5 cellular contexts compared by ENCODE assay signal in genomic region chr14:87253791-87254190, GRCh38.
DNase-seq lines count a peak whose midpoint lies in the region; ATAC-seq and TF ChIP-seq lines count a peak whose summit lies in the region.
"Not testable (repeated sequence)": the region's sequence is repeated elsewhere in the genome, so short reads cannot be mapped to it uniquely, and the experiment has no call there.

No MANE protein-coding gene starts in this region.

- H3K4ac ChIP-seq in mesendoderm (ENCODE audit: low read depth, low read length), result not testable (repeated sequence)

- ATAC-seq in GM23338, result not testable (repeated sequence)

- not testable (repeated sequence) for H4K8ac ChIP-seq in mesendoderm (ENCODE audit: low read depth, low read length)

- H3K9me3 Mint-ChIP-seq in GM23338, result peaks cover 13% of the 10 kb centered on the region
- H3K9me3 Mint-ChIP-seq in endodermal cell, result peaks cover 44% of the 10 kb centered on the region

- BruUV-seq in OCI-LY7 (replicated peaks; lab: Mats Ljungman, UMichigan), result not testable (repeated sequence)

- H3K79me2 ChIP-seq in GM23338 (replicated peaks; ENCODE audit: insufficient read depth); OCI-LY7 (ENCODE audit: insufficient read depth, low read depth, low read length); mesendoderm (ENCODE audit: control insufficient read depth, insufficient read depth, low read length): not testable (repeated sequence)

- not testable (repeated sequence) for H3K23ac ChIP-seq in mesendoderm (ENCODE audit: low read length)

- not testable (repeated sequence) for H2BK5ac ChIP-seq in mesendoderm (ENCODE audit: low read length)

- H2AK5ac ChIP-seq in mesendoderm (ENCODE audit: low read length), result not testable (repeated sequence)

- not testable (repeated sequence) for H3K27me3 ChIP-seq in GM23338 (ENCODE audit: insufficient read depth); HUES6 (ENCODE audit: control insufficient read depth, insufficient read depth, low read length); endodermal cell (ENCODE audit: control insufficient read depth, insufficient read depth, low read length, poor library complexity, severe bottlenecking); mesendoderm (ENCODE audit: insufficient read depth, low read length, poor library complexity)

- not testable (repeated sequence) for H3K56ac ChIP-seq in mesendoderm (ENCODE audit: low read length)

- POLR2A ChIA-PET in OCI-LY7 (lab: Charles Lee), result interaction anchor here (0.7 to 1.4 kb wide), 4 partner anchors 11 to 50 kb away, joined by 3 to 4 read pairs (median 3); no protein-coding TSS in a partner anchor

- H3K9ac ChIP-seq in HUES6 (ENCODE audit: low read length), result peak overlapping the region; percentile 31
- H3K9ac ChIP-seq in endodermal cell (ENCODE audit: extremely low read depth, low read length, poor library complexity, severe bottlenecking); mesendoderm (ENCODE audit: low read length): not testable (repeated sequence)

- H3K27me3 Mint-ChIP-seq in GM23338 (ENCODE audit: insufficient read depth, low read depth, poor library complexity); endodermal cell (ENCODE audit: insufficient read depth): not testable (repeated sequence)

- WGBS in endodermal cell (ENCODE audit: insufficient coverage in 1 of 2, insufficient read length in 1 of 2), 2 experiments, result 35 to 50% methylated on average over 1 to 3 of the region's 3 CpGs
- no CpG with 5 or more reads among the region's 3 CpGs for WGBS in mesendoderm (ENCODE audit: extremely low coverage, insufficient coverage, low lambda C conversion rate)

- peaks cover 15% of the 10 kb centered on the region; the same call in 2 of the 3 replicates for H3K36me3 Mint-ChIP-seq in GM23338 (ENCODE audit: low read depth)
- peaks cover 33% of the 10 kb centered on the region for H3K36me3 Mint-ChIP-seq in endodermal cell (ENCODE audit: low read depth)

- H2BK15ac ChIP-seq in mesendoderm (replicated peaks; ENCODE audit: low read depth), result not testable (repeated sequence)

- not testable (repeated sequence) for H4K5ac ChIP-seq in mesendoderm (ENCODE audit: low read length)

- not testable (repeated sequence) for H3K9me2 ChIP-seq in GM23338 (ENCODE audit: insufficient read depth); OCI-LY7 (ENCODE audit: insufficient read depth, low read length)

- H3K4me1 ChIP-seq in GM23338 (ENCODE audit: insufficient read depth); HUES6 (ENCODE audit: control insufficient read depth, insufficient read depth, low read length); OCI-LY7 (ENCODE audit: insufficient read depth, low read length, poor library complexity, severe bottlenecking); mesendoderm (ENCODE audit: control insufficient read depth, low read depth, low read length): not testable (repeated sequence)
- peaks cover 15% of the 10 kb centered on the region for H3K4me1 ChIP-seq in endodermal cell (ENCODE audit: control insufficient read depth, insufficient read depth, low read length)

- DNase-seq in GM23338 (ENCODE audit: low spot score); OCI-LY7 (ENCODE audit: low spot score): not testable (repeated sequence)
- peak; percentile 81 for DNase-seq in endodermal cell
- DNase-seq in mesendoderm, result peak; percentile 91

- peaks cover 27% of the 10 kb centered on the region for H3K9me3 ChIP-seq in HUES6 (ENCODE audit: control insufficient read depth, insufficient read depth, low read depth, low read length)
- not testable (repeated sequence) for H3K9me3 ChIP-seq in OCI-LY7 (ENCODE audit: low read length)
- peaks cover 61% of the 10 kb centered on the region for H3K9me3 ChIP-seq in endodermal cell (ENCODE audit: control insufficient read depth, low read length)

- not testable (repeated sequence) for H3K79me1 ChIP-seq in mesendoderm (ENCODE audit: low read length)

- H3K4me1 Mint-ChIP-seq in GM23338, result not testable (repeated sequence)
- peaks cover 23% of the 10 kb centered on the region for H3K4me1 Mint-ChIP-seq in endodermal cell

- not testable (repeated sequence) for H3K4me3 Mint-ChIP-seq in GM23338
- peak overlapping the region; percentile 26 for H3K4me3 Mint-ChIP-seq in endodermal cell

- not testable (repeated sequence) for H3K36me3 ChIP-seq in GM23338 (ENCODE audit: insufficient read depth); HUES6 (ENCODE audit: control insufficient read depth, insufficient read depth, low read length); OCI-LY7 (ENCODE audit: insufficient read depth, low read length); endodermal cell (ENCODE audit: control insufficient read depth, insufficient read depth, low read length); mesendoderm (ENCODE audit: control insufficient read depth, insufficient read depth, low read length)

- not testable (repeated sequence) for H3F3A ChIP-seq in GM23338 (replicated peaks; ENCODE audit: low read depth)

- peak overlapping the region; percentile 75 for H3K18ac ChIP-seq in mesendoderm (ENCODE audit: low read length)

- CTCF ChIA-PET in OCI-LY7 (lab: Charles Lee; ENCODE audit: unreplicated experiment), result not testable (repeated sequence)

- H2AFZ ChIP-seq in GM23338 (peak overlapping the region; percentile 63; the same call in 1 of the 2 replicates), OCI-LY7 (ENCODE audit: low read length) (peak overlapping the region; percentile 15; the same call in 1 of the 2 replicates)

- not testable (repeated sequence) for H3K27ac Mint-ChIP-seq in GM23338
- peak overlapping the region; percentile 97 for H3K27ac Mint-ChIP-seq in endodermal cell

- intact Hi-C loops in OCI-LY7 (cut with micrococcal nuclease; ENCODE audit: unreplicated experiment), result not testable (repeated sequence)

- H4K20me1 ChIP-seq in GM23338 (replicated peaks; ENCODE audit: insufficient read depth); OCI-LY7 (ENCODE audit: insufficient read depth, low read length): not testable (repeated sequence)

- not testable (repeated sequence) for H3K27ac ChIP-seq in GM23338 (ENCODE audit: low read depth); HUES6 (ENCODE audit: low read depth, low read length); OCI-LY7 (ENCODE audit: low read depth, low read length, poor library complexity, severe bottlenecking); endodermal cell (ENCODE audit: low read depth, low read length)
- peak overlapping the region; percentile 70 for H3K27ac ChIP-seq in mesendoderm (ENCODE audit: low read depth, low read length)

- not testable (repeated sequence) for H3K4me3 ChIP-seq in GM23338; HUES6 (ENCODE audit: low read depth, low read length); OCI-LY7 (ENCODE audit: low read depth, low read length, poor library complexity, severe bottlenecking); mesendoderm (ENCODE audit: low read length)
- H3K4me3 ChIP-seq in endodermal cell (ENCODE audit: low read length), result peak overlapping the region; percentile 42

- not testable (repeated sequence) for H2BK120ac ChIP-seq in mesendoderm (ENCODE audit: low read depth, low read length)

- not testable (repeated sequence) for H3K4me2 ChIP-seq in GM23338; OCI-LY7 (ENCODE audit: low read length); mesendoderm (ENCODE audit: low read length)

- not testable (repeated sequence) for TF ChIP-seq CTCF in GM23338 (conservative IDR thresholded peaks at IDR 0.05; ENCODE audit: low read depth in 2 of 2); OCI-LY7 (conservative IDR thresholded peaks at IDR 0.05; ENCODE audit: low read length); endodermal cell (conservative IDR thresholded peaks at IDR 0.05)
